In the genomic region with DNA sequence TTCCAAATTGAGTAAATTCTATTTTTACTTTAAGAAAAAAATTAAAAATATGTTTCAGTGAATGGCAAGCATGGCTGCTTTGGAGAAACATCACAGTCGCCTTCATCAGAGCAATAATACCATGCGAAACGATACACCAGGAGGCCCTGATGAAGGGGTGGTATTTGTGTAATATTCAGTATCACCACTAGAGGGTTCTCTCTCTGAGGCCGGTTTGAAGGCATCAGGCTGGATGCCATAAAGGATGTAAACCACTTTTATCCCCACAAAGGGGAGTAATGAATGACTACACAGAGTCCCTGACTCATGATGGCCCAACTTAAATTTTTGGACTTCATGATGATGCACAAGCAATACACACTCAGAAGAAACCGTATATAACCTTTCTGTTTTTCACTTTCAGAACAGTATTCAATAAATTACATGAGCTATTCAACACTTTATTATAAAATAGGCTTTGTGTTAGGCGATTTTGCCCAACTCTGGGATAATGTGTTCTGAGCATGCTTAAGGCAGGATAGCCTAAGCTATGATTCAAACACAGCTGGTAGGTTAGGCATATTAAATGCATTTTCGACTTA, we compare ENCODE assay signal across 8 cellular contexts.
DNase-seq lines count a peak whose midpoint lies in the region; ATAC-seq and TF ChIP-seq lines count a peak whose summit lies in the region.

No MANE protein-coding gene starts in this region.

- no peak overlapping the region for H2AFZ ChIP-seq in PC-3 (ENCODE audit: low read length)

- H3K9me3 Mint-ChIP-seq in activated CD4-positive, alpha-beta T cell treated with anti-CD3 and anti-CD28 coated beads, Interleukin-2, amount 10 ng/mL, durations not matched to agents 24 days and 14 days, result no peaks in the 10 kb centered on the region
- H3K9me3 Mint-ChIP-seq in endothelial cell (ENCODE audit: unreplicated experiment), result no peaks in the 10 kb centered on the region

- TF ChIP-seq CTCF in PC-3 (conservative IDR thresholded peaks at IDR 0.05; ENCODE audit: low read depth, low read length) (peak; percentile 79), endothelial cell (IDR thresholded peaks at IDR 0.05; ENCODE audit: unreplicated experiment) (peak; percentile 95)

- H4K20me1 ChIP-seq in PC-3 (ENCODE audit: low read length), result no peaks in the 10 kb centered on the region

- H3K4me3 ChIP-seq in PC-3 (ENCODE audit: low read length), result no peak overlapping the region

- no peak overlapping the region for H3K4me2 ChIP-seq in PC-3 (ENCODE audit: low read length)

- H3K9me2 ChIP-seq in PC-3 (replicated peaks; ENCODE audit: low read length), result no peaks in the 10 kb centered on the region

- H3K36me3 Mint-ChIP-seq in activated CD4-positive, alpha-beta T cell treated with anti-CD3 and anti-CD28 coated beads, Interleukin-2, amount 10 ng/mL, durations not matched to agents 24 days and 14 days (ENCODE audit: low read depth), result no peaks in the 10 kb centered on the region
- H3K36me3 Mint-ChIP-seq in endothelial cell (ENCODE audit: low read depth, unreplicated experiment), result no peaks in the 10 kb centered on the region

- no peak overlapping the region for H3K4me3 Mint-ChIP-seq in activated CD4-positive, alpha-beta T cell treated with anti-CD3 and anti-CD28 coated beads, Interleukin-2, amount 10 ng/mL, durations not matched to agents 24 days and 14 days
- no peak overlapping the region for H3K4me3 Mint-ChIP-seq in endothelial cell (ENCODE audit: unreplicated experiment)

- no peaks in the 10 kb centered on the region for H3K79me2 ChIP-seq in PC-3 (ENCODE audit: low read length)

- no peaks in the 10 kb centered on the region for H3K27me3 ChIP-seq in PC-3 (ENCODE audit: low read length)

- peak; percentile 87 for ATAC-seq in GM21825 (IDR thresholded peaks at IDR 0.05; ENCODE audit: unreplicated experiment)
- peak; percentile 80 for ATAC-seq in PC-3

- intact Hi-C loops in activated CD4-positive, alpha-beta T cell treated with anti-CD3 and anti-CD28 coated beads, Interleukin-2, amount 10 ng/mL, durations not matched to agents 24 days and 14 days (cut with micrococcal nuclease), result no loop called here
- intact Hi-C loops in PC-3 (cut with micrococcal nuclease), result loop anchor here (1.0 kb wide), 1 partner anchor 422 kb away; no protein-coding TSS in a partner anchor

- H3K4me1 Mint-ChIP-seq in activated CD4-positive, alpha-beta T cell treated with anti-CD3 and anti-CD28 coated beads, Interleukin-2, amount 10 ng/mL, durations not matched to agents 24 days and 14 days, result no peaks in the 10 kb centered on the region
- H3K4me1 Mint-ChIP-seq in endothelial cell (ENCODE audit: unreplicated experiment), result peaks cover 3% of the 10 kb centered on the region

- no peaks in the 10 kb centered on the region for H3K9me3 ChIP-seq in PC-3 (ENCODE audit: low read length)

- no TSS peak for BruUV-seq in PC-3 (replicated peaks; lab: Mats Ljungman, UMichigan)

- CTCF ChIA-PET in PC-3 (lab: Charles Lee), result interaction anchor here (0.9 kb wide), 1 partner anchor 422 kb away, joined by 3 read pairs; no protein-coding TSS in a partner anchor

- no peak overlapping the region for H3K27ac Mint-ChIP-seq in activated CD4-positive, alpha-beta T cell treated with anti-CD3 and anti-CD28 coated beads, Interleukin-2, amount 10 ng/mL, durations not matched to agents 24 days and 14 days
- no peak overlapping the region for H3K27ac Mint-ChIP-seq in endothelial cell (ENCODE audit: unreplicated experiment)

- no peaks in the 10 kb centered on the region for H3K36me3 ChIP-seq in PC-3 (ENCODE audit: low read depth, low read length)

- POLR2A ChIA-PET in PC-3 (lab: Charles Lee; ENCODE audit: unreplicated experiment), result no interaction called here

- no peak overlapping the region; the same call in 1 of the 2 replicates for H3K27ac ChIP-seq in PC-3 (ENCODE audit: low read length)

- no peaks in the 10 kb centered on the region for H3K27me3 Mint-ChIP-seq in activated CD4-positive, alpha-beta T cell treated with anti-CD3 and anti-CD28 coated beads, Interleukin-2, amount 10 ng/mL, durations not matched to agents 24 days and 14 days
- peaks cover 4% of the 10 kb centered on the region for H3K27me3 Mint-ChIP-seq in endothelial cell (ENCODE audit: unreplicated experiment)

- H3F3A ChIP-seq in PC-3 (ENCODE audit: low read length, unreplicated experiment), result no peaks in the 10 kb centered on the region

- DNase-seq in activated CD4-positive, alpha-beta T cell treated with anti-CD3 and anti-CD28 coated beads, Interleukin-2, amount 10 ng/mL, durations not matched to agents 24 days and 14 days, result peak; percentile 66
- DNase-seq in activated CD4-positive, alpha-beta T cell treated with anti-CD3 and anti-CD28 coated beads, Interleukin-2, amount 50 U/mL, for 48 hours, result no peak
- DNase-seq in KG1 (lab: John Stamatoyannopoulos, UW), result peak; percentile 27
- peak; percentile 92 for DNase-seq in PC-3
- DNase-seq in endothelial cell (ENCODE audit: low spot score), result peak; percentile 34
- DNase-seq in middle frontal gyrus (ENCODE audit: extremely low spot score, low spot score), result peak; percentile 49
- DNase-seq in stimulated activated CD4-positive, alpha-beta T cell treated with anti-CD3 and anti-CD28 coated beads, Interleukin-4, amount 100 ng/mL, for 4 hours, result no peak

- peaks cover 5% of the 10 kb centered on the region; the same call in 1 of the 2 replicates for H3K4me1 ChIP-seq in PC-3 (ENCODE audit: insufficient read depth, low read length)

- no peak overlapping the region for H3K9ac ChIP-seq in PC-3 (ENCODE audit: low read length)

Comparison
In these comparisons a context has a peak if more than half of its experiments do, and no peak if none do; other contexts are left out.
1. DNase-seq: peak in activated CD4-positive, alpha-beta T cell treated with anti-CD3 and anti-CD28 coated beads, Interleukin-2, amount 10 ng/mL, durations not matched to agents 24 days and 14 days (single experiment), KG1 (single experiment), PC-3 (single experiment), endothelial cell (single experiment) and middle frontal gyrus (single experiment); none in activated CD4-positive, alpha-beta T cell treated with anti-CD3 and anti-CD28 coated beads, Interleukin-2, amount 50 U/mL, for 48 hours (0 of 2) and stimulated activated CD4-positive, alpha-beta T cell treated with anti-CD3 and anti-CD28 coated beads, Interleukin-4, amount 100 ng/mL, for 4 hours (0 of 2).